Comparison of ENCODE assay signal across 8 cellular contexts in genomic region chr4:88456757-88457306, GRCh38. TPM values are rescaled to one million over a fixed set of nuclear protein-coding genes. Genes with fewer than 3 reads are reported as not detected.
DNase-seq lines count a peak whose midpoint lies in the region; ATAC-seq and TF ChIP-seq lines count a peak whose summit lies in the region.

HERC5 (plus strand) TSS chr4:88457119; CDS start chr4:88457270, 151 bp downstream.

- H3K4me1 ChIP-seq in duodenal mucosa (ENCODE audit: control insufficient read depth in 1 of 2, insufficient read depth in 2 of 2, low read length in 2 of 2) (peaks cover 0 to 3% of the 10 kb centered on the region in 2 donors), right lobe of liver (no peaks in the 10 kb centered on the region)

- peak; percentile 87 for ATAC-seq in GM18870 (IDR thresholded peaks at IDR 0.05; ENCODE audit: unreplicated experiment)
- peak; percentile 93 for ATAC-seq in HG03108 (IDR thresholded peaks at IDR 0.05; ENCODE audit: unreplicated experiment)
- peak; percentile 95 to 98 (median 97) for ATAC-seq in right lobe of liver

- TF ChIP-seq CTCF in AG09319 (IDR thresholded peaks at IDR 0.05; ENCODE audit: low read depth, low read length) (peak; percentile 75), right lobe of liver (IDR thresholded peaks at IDR 0.05) (peak; percentile 56 to 74 (median 71))

- H3K9ac ChIP-seq in duodenal mucosa (ENCODE audit: low read depth in 1 of 2, low read length in 2 of 2), result peak within 1 kb of the TSS; percentile 47 to 61

- WGBS in right lobe of liver (ENCODE audit: insufficient coverage, low coverage, low lambda C conversion rate, missing lambda C conversion rate), result 0% methylated on average over 19 of the region's 48 CpGs

- intact Hi-C loops in right lobe of liver (cut with DNase I), result loop anchor here in 1 of 2 donors (10.0 kb wide), 1 partner anchor 232 kb away; no protein-coding TSS in a partner anchor

- peak; percentile 66 for TF ChIP-seq POLR2A in right lobe of liver (IDR thresholded peaks at IDR 0.05)

- H3K36me3 ChIP-seq in duodenal mucosa (ENCODE audit: control insufficient read depth in 1 of 2, insufficient read depth in 2 of 2, low read length in 2 of 2) (no peaks in the 10 kb centered on the region), right lobe of liver (no peaks in the 10 kb centered on the region)

- H3K4me3 ChIP-seq in duodenal mucosa (ENCODE audit: low read depth in 1 of 2, low read length in 2 of 2) (peak within 1 kb of the TSS; percentile 59 to 73), right lobe of liver (peak within 1 kb of the TSS; percentile 60 to 78 (median 74))

- H3K27ac ChIP-seq in duodenal mucosa (ENCODE audit: low read depth, low read length) (peak within 1 kb of the TSS; percentile 65), right lobe of liver (peak within 1 kb of the TSS; percentile 49 to 77 (median 66))

- DNase-seq in AG09319 (ENCODE audit: extremely low read depth, low read depth) (peak; percentile 55), NCI-H526 (lab: John Stamatoyannopoulos, UW) (peak; percentile 43 to 84), right lobe of liver (peak; percentile 97 to 98 (median 97))
- peak; percentile 75 to 82 for DNase-seq in activated CD4-positive, alpha-beta T cell treated with anti-CD3 and anti-CD28 coated beads, Interleukin-2, amount 50 U/mL, for 24 hours (ENCODE audit: low read depth in 1 of 2, low spot score in 1 of 2)
- DNase-seq in stimulated activated CD4-positive, alpha-beta T cell treated with anti-CD3 and anti-CD28 coated beads, Interleukin-4, amount 100 ng/mL, for 24 hours, result peak; percentile 88

- H3K9me3 ChIP-seq in duodenal mucosa (ENCODE audit: control insufficient read depth in 1 of 2, low read length in 2 of 2) (peaks cover 0 to 3% of the 10 kb centered on the region in 2 donors), right lobe of liver (no peaks in the 10 kb centered on the region)

- peaks cover 0 to 4% of the 10 kb centered on the region in 2 donors for H3K27me3 ChIP-seq in duodenal mucosa (ENCODE audit: control insufficient read depth in 1 of 2, insufficient read depth in 2 of 2, low read length in 2 of 2)
- H3K27me3 ChIP-seq in right lobe of liver, result no peaks in the 10 kb centered on the region

RNA-seq across cellular contexts. Expression of gene HERC5, which starts in this region (rescaled TPM):
- total RNA-seq in right lobe of liver, result 1 to 10 TPM; 1.5 to 5.8 (median 1.8) TPM

Comparison
In these comparisons a context has a peak if more than half of its experiments do, and no peak if none do; other contexts are left out.
1. Peak in every context shown above with its lines: DNase-seq, ATAC-seq, H3K4me3 ChIP-seq and H3K27ac ChIP-seq.